8 cellular contexts compared by ENCODE assay signal in genomic region chr16:10577305-10578202, GRCh38. TPM values are rescaled to one million over a fixed set of nuclear protein-coding genes. Genes with fewer than 3 reads are reported as not detected.
DNase-seq lines count a peak whose midpoint lies in the region; ATAC-seq and TF ChIP-seq lines count a peak whose summit lies in the region.

No MANE protein-coding gene starts in this region.

- no peak overlapping the region for H3K9ac ChIP-seq in rectal smooth muscle tissue (ENCODE audit: low read length)

- H3K27me3 ChIP-seq in Peyer's patch (no peaks in the 10 kb centered on the region), rectal smooth muscle tissue (ENCODE audit: control insufficient read depth, insufficient read depth, low read length) (no peaks in the 10 kb centered on the region)

- no peaks in the 10 kb centered on the region for H3K9me3 ChIP-seq in Peyer's patch

- H3K4me1 ChIP-seq in Peyer's patch, result peaks cover 0 to 33% (median 2%) of the 10 kb centered on the region in 4 donors
- H3K4me1 ChIP-seq in rectal smooth muscle tissue (ENCODE audit: control insufficient read depth, insufficient read depth, low read length), result peaks cover 43% of the 10 kb centered on the region

- H3K36me3 ChIP-seq in Peyer's patch, result no peaks in the 10 kb centered on the region
- H3K36me3 ChIP-seq in rectal smooth muscle tissue (ENCODE audit: control insufficient read depth, insufficient read depth, low read length), result no peaks in the 10 kb centered on the region

- peak overlapping the region in 2 of 4 donors; percentile 39 to 95 for H3K4me3 ChIP-seq in Peyer's patch
- peak overlapping the region; percentile 84 for H3K4me3 ChIP-seq in rectal smooth muscle tissue (ENCODE audit: low read length)

- H3K27ac ChIP-seq in Peyer's patch (peak overlapping the region; percentile 42 to 95 (median 90)), rectal smooth muscle tissue (ENCODE audit: low read depth, low read length) (peak overlapping the region; percentile 48)

- TF ChIP-seq POLR2A in Peyer's patch (IDR thresholded peaks at IDR 0.05), result no peak

- DNase-seq in EH (ENCODE audit: low read depth) (peak; percentile 77), Peyer's patch (no peak), cardiac septum (ENCODE audit: low spot score) (peak; percentile 78), SKM-1 treated with dmso at 0.1 percent for 144 hours (lab: John Stamatoyannopoulos, UW; ENCODE audit: unreplicated experiment) (no peak), mucosa of gallbladder (ENCODE audit: low spot score) (no peak)

- ATAC-seq in GM19395 (IDR thresholded peaks at IDR 0.05; ENCODE audit: unreplicated experiment) (no peak), HG03378 (IDR thresholded peaks at IDR 0.05; ENCODE audit: unreplicated experiment) (no peak)

- TF ChIP-seq CTCF in Peyer's patch (IDR thresholded peaks at IDR 0.05), result no peak

- intact Hi-C loops in cardiac septum (cut with DNase I), result loop anchor here (5.0 to 10.0 kb wide), 3 partner anchors 55 to 347 kb away; no protein-coding TSS in a partner anchor

RNA-seq across cellular contexts. Expression of gene EMP2, which starts 2.8 kb away (rescaled TPM):
- 10 to 100 TPM; 20.8 to 31.4 (median 27.5) TPM for total RNA-seq in Peyer's patch
- total RNA-seq in cardiac septum, result 51.1 TPM
- total RNA-seq in mucosa of gallbladder, result 38.3 TPM

Comparison
In these comparisons a context has a peak if more than half of its experiments do, and no peak if none do; other contexts are left out.
1. DNase-seq: peak in EH (single experiment) and cardiac septum (single experiment); none in Peyer's patch (0 of 3), SKM-1 treated with dmso at 0.1 percent for 144 hours (single experiment) and mucosa of gallbladder (single experiment).